ENCODE assay signal across 1 cellular context in genomic region chr19:45130888-45131615, GRCh38.
TF ChIP-seq lines count a peak whose summit lies in the region.

No MANE protein-coding gene starts in this region.

TF ChIP-seq in HepG2, 621 proteins besides CTCF, POLR2A, EP300 and RAD21 (continues in another document):
- TF ChIP-seq SAFB2 (CRISPR knock-in tag; IDR thresholded peaks at IDR 0.05; ENCODE audit: borderline replicate concordance, low read depth), result no peak
- TF ChIP-seq GABPA (IDR thresholded peaks at IDR 0.05; ENCODE audit: low read depth, low read length), result no peak
- peak; percentile 11; the same call in 1 of the 2 replicates for TF ChIP-seq GABPA (CRISPR knock-in tag; IDR thresholded peaks at IDR 0.05; ENCODE audit: low read depth)
- peak in 1 of 2 experiments; percentile 46; a peak in 1 of 4 replicates for TF ChIP-seq HMGXB4 (CRISPR knock-in tag; IDR thresholded peaks at IDR 0.05; ENCODE audit: borderline replicate concordance in 1 of 2, low read depth in 1 of 2)
- no peak for TF ChIP-seq ZBTB39 (CRISPR knock-in tag; IDR thresholded peaks at IDR 0.05)
- no peak for TF ChIP-seq FOXK1 (CRISPR knock-in tag; IDR thresholded peaks at IDR 0.05; ENCODE audit: borderline replicate concordance, low read depth)
- TF ChIP-seq TEAD3 (CRISPR knock-in tag; optimal IDR thresholded peaks at IDR 0.05; ENCODE audit: borderline replicate concordance), result peak; percentile 54
- TF ChIP-seq ETV5 (CRISPR knock-in tag; IDR thresholded peaks at IDR 0.05; ENCODE audit: borderline replicate concordance), result 0 out of 2 replicates have a peak, but pooled peaks have one; percentile 18
- TF ChIP-seq PRDM4 (CRISPR knock-in tag; IDR thresholded peaks at IDR 0.05; ENCODE audit: borderline replicate concordance), result no peak
- TF ChIP-seq TFAP4 (IDR thresholded peaks at IDR 0.05; ENCODE audit: borderline replicate concordance, low read depth), result peak; percentile 20; the same call in 1 of the 2 replicates
- TF ChIP-seq SAP130 (CRISPR knock-in tag; IDR thresholded peaks at IDR 0.05; ENCODE audit: low read depth), result peak; percentile 45
- TF ChIP-seq GATAD2A (CRISPR knock-in tag; IDR thresholded peaks at IDR 0.05), result 0 out of 2 replicates have a peak, but pooled peaks have one; percentile 34
- TF ChIP-seq GZF1 (CRISPR knock-in tag; IDR thresholded peaks at IDR 0.05), result no peak
- no peak for TF ChIP-seq SP1 (IDR thresholded peaks at IDR 0.05)
- TF ChIP-seq SP1 (CRISPR knock-in tag; IDR thresholded peaks at IDR 0.05), result peak; percentile 36; the same call in 1 of the 2 replicates
- peak; percentile 84 for TF ChIP-seq ZNF263 (CRISPR knock-in tag; IDR thresholded peaks at IDR 0.05)
- TF ChIP-seq GATAD1 (CRISPR knock-in tag; IDR thresholded peaks at IDR 0.05), result 0 out of 2 replicates have a peak, but pooled peaks have one; percentile 35
- no peak for TF ChIP-seq RAD51 (IDR thresholded peaks at IDR 0.05; ENCODE audit: borderline replicate concordance)
- TF ChIP-seq ZNF383 (CRISPR knock-in tag; IDR thresholded peaks at IDR 0.05; ENCODE audit: borderline replicate concordance), result no peak
- peak; percentile 27; the same call in 1 of the 2 replicates for TF ChIP-seq ZNF331 (CRISPR knock-in tag; IDR thresholded peaks at IDR 0.05)
- TF ChIP-seq HIC2 (CRISPR knock-in tag; IDR thresholded peaks at IDR 0.05; ENCODE audit: low read depth), result peak; percentile 66
- peak; percentile 70 for TF ChIP-seq ZBTB38 (CRISPR knock-in tag; IDR thresholded peaks at IDR 0.05)
- TF ChIP-seq PRDM15 (CRISPR knock-in tag; IDR thresholded peaks at IDR 0.05), result no peak
- TF ChIP-seq ATF3 (CRISPR knock-in tag; IDR thresholded peaks at IDR 0.05), result peak; percentile 13; the same call in 1 of the 2 replicates
- peak; percentile 38; the same call in 1 of the 2 replicates for TF ChIP-seq SMC3 (IDR thresholded peaks at IDR 0.05; ENCODE audit: low read length)
- TF ChIP-seq FOXJ3 (CRISPR knock-in tag; IDR thresholded peaks at IDR 0.05; ENCODE audit: borderline replicate concordance), result no peak
- no peak for TF ChIP-seq ZKSCAN5 (CRISPR knock-in tag; IDR thresholded peaks at IDR 0.05)
- TF ChIP-seq ZNF687 (CRISPR knock-in tag; IDR thresholded peaks at IDR 0.05), result peak; percentile 41; the same call in 1 of the 2 replicates
- peak; percentile 93 for TF ChIP-seq ZBTB33 (CRISPR knock-in tag; IDR thresholded peaks at IDR 0.05)
- TF ChIP-seq FOXM1 (CRISPR knock-in tag; IDR thresholded peaks at IDR 0.05), result no peak
- TF ChIP-seq SALL1 (CRISPR knock-in tag; IDR thresholded peaks at IDR 0.05), result peak; percentile 12; the same call in 1 of the 2 replicates
